ENCODE assay signal across 8 cellular contexts in the genomic region with DNA sequence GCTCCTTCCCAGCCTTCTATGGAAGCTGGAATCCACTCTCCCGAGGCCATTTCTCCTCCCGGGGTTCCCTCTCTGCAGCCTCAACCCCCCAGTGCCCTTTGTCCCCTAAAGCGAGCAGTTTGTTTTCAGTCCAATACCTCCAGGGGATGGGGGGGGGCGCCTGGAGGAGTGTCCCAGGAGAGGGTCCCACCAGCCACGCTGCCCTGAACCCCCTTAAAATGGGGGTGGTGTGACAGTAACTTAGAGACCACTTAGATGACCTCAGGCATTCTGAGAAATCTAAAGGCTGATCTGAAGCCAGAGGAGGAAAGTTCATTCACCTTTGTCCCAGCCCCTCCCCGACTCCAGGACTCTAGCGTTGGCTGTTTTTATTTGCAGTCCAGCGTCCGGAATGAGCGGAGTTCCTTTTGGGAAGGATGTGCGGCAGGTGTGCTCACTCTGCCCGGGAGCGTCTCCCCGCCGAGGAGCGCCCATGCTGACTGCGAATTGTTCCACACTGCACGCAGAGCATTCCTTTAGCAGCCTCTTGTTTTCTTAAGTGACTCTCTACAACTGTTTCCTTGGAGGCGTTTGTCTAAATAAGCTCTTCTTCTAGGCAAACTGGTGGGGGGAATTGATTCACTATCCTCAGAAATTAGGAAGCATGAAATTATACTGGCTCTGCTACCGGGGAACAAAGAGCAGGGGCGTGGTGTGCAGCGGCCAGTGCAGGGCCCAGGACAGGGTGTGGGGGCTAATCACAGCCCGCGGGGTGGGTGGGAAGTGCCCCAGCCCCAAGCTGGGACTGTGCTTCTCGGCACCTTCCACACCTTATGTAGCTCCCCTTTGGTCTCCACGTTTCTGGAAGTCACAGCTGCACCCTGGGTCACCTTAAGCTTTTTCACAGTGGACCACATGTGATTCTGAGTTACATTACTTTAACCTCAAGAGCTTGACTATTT. TPM values are rescaled to one million over a fixed set of nuclear protein-coding genes. Genes with fewer than 3 reads are reported as not detected.
A peak's percentile ranks its signal among the peaks of the same experiment; 100 is the strongest.
DNase-seq lines count a peak whose midpoint lies in the region; ATAC-seq and TF ChIP-seq lines count a peak whose summit lies in the region.

No MANE protein-coding gene starts in this region.

- peak; percentile 63 for DNase-seq in SW480 (ENCODE audit: low spot score)
- DNase-seq in pons (ENCODE audit: low spot score) = peak; percentile 15
- DNase-seq in NCI-H1694 treated with DMSO at 0.1 percent for 48 hours (lab: John Stamatoyannopoulos, UW) = no peak
- no peak for DNase-seq in NCI-H774 (lab: John Stamatoyannopoulos, UW)
- no peak for DNase-seq in SHP77 (lab: John Stamatoyannopoulos, UW)
- DNase-seq in EL = no peak

- H3K9me3 ChIP-seq in gastroesophageal sphincter = no peaks in the 10 kb centered on the region

- no peaks in the 10 kb centered on the region for H3K27me3 ChIP-seq in gastroesophageal sphincter

- H3K36me3 ChIP-seq in gastroesophageal sphincter = no peaks in the 10 kb centered on the region

- TF ChIP-seq EP300 in gastroesophageal sphincter (IDR thresholded peaks at IDR 0.05) = no peak

- no peak for TF ChIP-seq POLR2A in gastroesophageal sphincter (IDR thresholded peaks at IDR 0.05)

- peak overlapping the region; percentile 68 for H3K27ac ChIP-seq in C4-2B
- H3K27ac ChIP-seq in gastroesophageal sphincter = peak overlapping the region; percentile 40 to 91 (median 86)

- ATAC-seq in gastroesophageal sphincter = no peak

- H3K4me3 ChIP-seq in gastroesophageal sphincter = peak overlapping the region in 1 of 2 donors; percentile 27

- WGBS in gastroesophageal sphincter (ENCODE audit: low coverage in 1 of 2), 2 donors = 23% methylated on average over 4 to 8 of the region's 26 CpGs

- TF ChIP-seq CTCF in C4-2B (conservative IDR thresholded peaks at IDR 0.05) (no peak), gastroesophageal sphincter (IDR thresholded peaks at IDR 0.05) (no peak)

- peaks cover 15 to 82% (median 35%) of the 10 kb centered on the region in 3 donors for H3K4me1 ChIP-seq in gastroesophageal sphincter

RNA-seq across cellular contexts. Expression of gene SYPL1, which starts 46.3 kb away (rescaled TPM):
- total RNA-seq in gastroesophageal sphincter = 100 to 1,000 TPM in 1 of 4 donors, 10 to 100 TPM in 3; 80.0 to 132 (median 93.2) TPM

Comparison
In these comparisons a context has a peak if more than half of its experiments do, and no peak if none do; other contexts are left out.
1. DNase-seq: peak in SW480 (single experiment) and pons (single experiment); none in NCI-H1694 treated with DMSO at 0.1 percent for 48 hours (single experiment), NCI-H774 (single experiment), SHP77 (0 of 2) and EL (single experiment).